Comparison of ENCODE assay signal across 8 cellular contexts in genomic region chr1:112716133-112716720, GRCh38. TPM values are rescaled to one million over a fixed set of nuclear protein-coding genes. Genes with fewer than 3 reads are reported as not detected.
DNase-seq lines count a peak whose midpoint lies in the region; ATAC-seq, FAIRE-seq and TF ChIP-seq lines count a peak whose summit lies in the region.

No MANE protein-coding gene starts in this region.

- 17% methylated on average over 13 of the region's 13 CpGs for WGBS in HepG2 (ENCODE audit: low lambda C conversion rate)

- CTCF ChIA-PET in HepG2 (lab: Yijun Ruan, JAX; ENCODE audit: low intra/inter-chr PET ratio, low total read pairs): interaction anchor here (0.8 to 1.9 kb wide), 6 partner anchors 87 to 327 kb away, joined by 3 to 37 read pairs (median 3); no protein-coding TSS in a partner anchor

- ATAC-seq in HG03354 (IDR thresholded peaks at IDR 0.05; ENCODE audit: poor library complexity, severe bottlenecking, unreplicated experiment) (peak; percentile 28), HepG2 (peak; percentile 85), GM18519 (IDR thresholded peaks at IDR 0.05; ENCODE audit: low FRiP score, unreplicated experiment) (no peak)

- peak; percentile 82 for FAIRE-seq in HepG2 (lab: Jason Lieb, UNC)

- no peaks in the 10 kb centered on the region for H3K79me2 ChIP-seq in HepG2 (ENCODE audit: insufficient read depth, low read length)

- intact Hi-C loops in activated CD4-positive, alpha-beta T cell treated with anti-CD3 and anti-CD28 coated beads, Interleukin-2, amount 10 ng/mL, durations not matched to agents 24 days and 14 days (cut with micrococcal nuclease): loop anchor here (1.0 to 5.0 kb wide), 7 partner anchors 9 to 961 kb away; partner anchors contain the start of genes LRIG2, RHOC and SLC16A1
- intact Hi-C loops in HepG2 (cut with micrococcal nuclease; ENCODE audit: unreplicated experiment): loop anchor here (1.0 to 5.0 kb wide), 4 partner anchors 88 to 326 kb away; partner anchors contain the start of gene SLC16A1

- H3K27me3 ChIP-seq in HepG2 (ENCODE audit: control insufficient read depth in 1 of 2, insufficient read depth in 2 of 2, low read length in 2 of 2): peaks cover 9 to 58% of the 10 kb centered on the region in 2 experiments

- H3K4me1 Mint-ChIP-seq in activated CD4-positive, alpha-beta T cell treated with anti-CD3 and anti-CD28 coated beads, Interleukin-2, amount 10 ng/mL, durations not matched to agents 24 days and 14 days: peaks cover 27% of the 10 kb centered on the region

- H3K27ac Mint-ChIP-seq in activated CD4-positive, alpha-beta T cell treated with anti-CD3 and anti-CD28 coated beads, Interleukin-2, amount 10 ng/mL, durations not matched to agents 24 days and 14 days: no peak overlapping the region

- peaks cover 39% of the 10 kb centered on the region for H3K27me3 Mint-ChIP-seq in activated CD4-positive, alpha-beta T cell treated with anti-CD3 and anti-CD28 coated beads, Interleukin-2, amount 10 ng/mL, durations not matched to agents 24 days and 14 days

- POLR2A ChIA-PET in HepG2 (lab: Yijun Ruan, JAX): interaction anchor here (1.0 to 1.9 kb wide), 6 partner anchors 11 to 356 kb away, joined by 4 to 15 read pairs (median 6); partner anchors contain the start of gene MOV10

- in situ Hi-C loops in HepG2 (cut with HindIII; ENCODE audit: extremely low pct_ligation_motif_present, low pct_unique_long_range_greater_than_20kb): loop anchor here (5.0 to 25.0 kb wide), 2 partner anchors 91 to 321 kb away; no protein-coding TSS in a partner anchor

- TF ChIP-seq CTCF in GM12801 (IDR thresholded peaks at IDR 0.05; ENCODE audit: extremely low read depth, insufficient read length): peak; percentile 77
- TF ChIP-seq CTCF in HepG2 (CRISPR knock-in tag; IDR thresholded peaks at IDR 0.05): peak; percentile 97

- H3K36me3 Mint-ChIP-seq in activated CD4-positive, alpha-beta T cell treated with anti-CD3 and anti-CD28 coated beads, Interleukin-2, amount 10 ng/mL, durations not matched to agents 24 days and 14 days (ENCODE audit: low read depth): no peaks in the 10 kb centered on the region

- peak overlapping the region; percentile 97 for H3K4me2 ChIP-seq in HepG2 (ENCODE audit: low read depth, low read length)

- H4K20me1 ChIP-seq in HepG2 (ENCODE audit: insufficient read depth, low read length): peaks cover 5% of the 10 kb centered on the region; the same call in 1 of the 2 replicates

- DNase-seq in NCI-H510A treated with DMSO at 0.1 percent for 48 hours (lab: John Stamatoyannopoulos, UW): peak; percentile 94
- DNase-seq in activated CD4-positive, alpha-beta T cell treated with anti-CD3 and anti-CD28 coated beads, Interleukin-2, amount 10 ng/mL, durations not matched to agents 24 days and 14 days: peak; percentile 94
- peak; percentile 97 for DNase-seq in dermis blood vessel endothelial cell
- peak; percentile 77 for DNase-seq in HepG2 (ENCODE audit: low spot score)
- peak; percentile 78 for DNase-seq in stimulated activated CD4-positive, alpha-beta T cell treated with anti-CD3 and anti-CD28 coated beads, Interleukin-1b, Interleukin-23, amount 100 ng/mL, for 48 hours

- H3K9me3 ChIP-seq in HepG2 (ENCODE audit: low read length): no peaks in the 10 kb centered on the region

- peak overlapping the region; percentile 58 to 75 (median 59) for H3K4me3 ChIP-seq in HepG2 (replicated peaks in 1 of 3; ENCODE audit: insufficient read depth in 1 of 3, low read depth in 2 of 3, low read length in 3 of 3)

- H2AFZ ChIP-seq in HepG2 (ENCODE audit: low read length): peak overlapping the region; percentile 45

- TF ChIP-seq RAD21 in HepG2 (CRISPR knock-in tag; IDR thresholded peaks at IDR 0.05): peak; percentile 88

- H3K9me3 Mint-ChIP-seq in activated CD4-positive, alpha-beta T cell treated with anti-CD3 and anti-CD28 coated beads, Interleukin-2, amount 10 ng/mL, durations not matched to agents 24 days and 14 days: no peaks in the 10 kb centered on the region

- no peak for TF ChIP-seq POLR2A in HepG2 (IDR thresholded peaks at IDR 0.05; ENCODE audit: insufficient read depth in 1 of 2, low read depth in 2 of 2, low read length in 2 of 2)

- no peaks in the 10 kb centered on the region for H3K36me3 ChIP-seq in HepG2 (replicated peaks in 1 of 2; ENCODE audit: control insufficient read depth in 1 of 2, insufficient read depth in 2 of 2, low read length in 2 of 2)

- no TSS peak for BruUV-seq in HepG2 (replicated peaks; lab: Mats Ljungman, UMichigan)

- no peak for TF ChIP-seq EP300 in HepG2 (IDR thresholded peaks at IDR 0.05; ENCODE audit: low read depth in 2 of 2, low read length in 2 of 2)
- TF ChIP-seq EP300 in HepG2 (CRISPR knock-in tag; IDR thresholded peaks at IDR 0.05; ENCODE audit: borderline replicate concordance): no peak

- peaks cover 30% of the 10 kb centered on the region for H3K4me1 ChIP-seq in HepG2 (ENCODE audit: insufficient read depth, low read length)

- peak overlapping the region; percentile 89 for H3K4me3 Mint-ChIP-seq in activated CD4-positive, alpha-beta T cell treated with anti-CD3 and anti-CD28 coated beads, Interleukin-2, amount 10 ng/mL, durations not matched to agents 24 days and 14 days

- no peak overlapping the region for H3K27ac ChIP-seq in HepG2 (ENCODE audit: extremely low read length, insufficient read depth, low read length)

- peak overlapping the region; percentile 24 for H3K9ac ChIP-seq in HepG2 (ENCODE audit: insufficient read depth, low read depth, low read length)

RNA-seq across cellular contexts. Expression of gene PPM1J, which starts 1.1 kb away (rescaled TPM):
- total RNA-seq in activated CD4-positive, alpha-beta T cell treated with anti-CD3 and anti-CD28 coated beads, Interleukin-2, amount 10 ng/mL, durations not matched to agents 24 days and 14 days: 1.2 and 1.4 TPM in 2 replicates
- 0.68 and 0.74 TPM in 2 replicates for total RNA-seq in dermis blood vessel endothelial cell
- 0.07 TPM in 1 of 2 replicates, not detected in the other for total RNA-seq in HepG2 (2016; rRNA removed; fragmentation: Illumina TruSeq; extraction: Trizol)
- total RNA-seq in HepG2 (2016; cell fraction: cytosol; rRNA removed; fragmentation: Illumina TruSeq; extraction: Trizol; ENCODE audit: low read depth): not detected in 2 replicates
- 0.09 and 0.11 TPM in 2 replicates for total RNA-seq in HepG2 (2016; cell fraction: insoluble cytoplasmic fraction; rRNA removed; fragmentation: Illumina TruSeq; extraction: Trizol)
- 0.12 TPM in 1 of 2 replicates, not detected in the other for total RNA-seq in HepG2 (2016; cell fraction: membrane; rRNA removed; fragmentation: Illumina TruSeq; extraction: Trizol)
- not detected in 2 replicates for total RNA-seq in HepG2 (2016; cell fraction: nucleus; rRNA removed; fragmentation: Illumina TruSeq; extraction: Trizol)
- 0.22 and 0.50 TPM in 2 replicates for polyA plus RNA-seq in HepG2 (2011; rRNA removed)
- 0.36 and 0.40 TPM in 2 replicates for polyA plus RNA-seq in HepG2 (2011; cell fraction: cytosol; rRNA removed)
- 1.2 TPM in 2 replicates for polyA plus RNA-seq in HepG2 (2011; cell fraction: nucleus; rRNA removed)
- 0.32 and 0.37 TPM in 2 replicates for polyA plus RNA-seq in HepG2 (2012)
- not detected in 2 replicates for polyA plus RNA-seq in HepG2 (2016; cell fraction: cytosol; fragmentation: Illumina TruSeq; extraction: Trizol; ENCODE audit: low read depth)
- polyA plus RNA-seq in HepG2 (2016; cell fraction: insoluble cytoplasmic fraction; fragmentation: Illumina TruSeq; extraction: Trizol; ENCODE audit: low read depth): not detected in 2 replicates
- 0.09 TPM in 1 of 2 replicates, not detected in the other for polyA plus RNA-seq in HepG2 (2016; cell fraction: membrane; fragmentation: Illumina TruSeq; extraction: Trizol; ENCODE audit: low read depth)
- polyA plus RNA-seq in HepG2 (2016; cell fraction: nucleus; fragmentation: Illumina TruSeq; extraction: Trizol; ENCODE audit: insufficient read depth, low read depth): not detected in 2 replicates
- 0.30 and 0.49 TPM in 2 replicates for polyA minus RNA-seq in HepG2 (2011; rRNA and poly(A)+ RNA removed; ENCODE audit: low replicate concordance)
- polyA minus RNA-seq in HepG2 (2011; cell fraction: cytosol; rRNA and poly(A)+ RNA removed): not detected in 2 replicates
- polyA minus RNA-seq in HepG2 (2011; cell fraction: nucleus; rRNA and poly(A)+ RNA removed): not detected in 2 replicates

RNA-seq across cellular contexts. Expression of gene RHOC, which starts 9.3 kb away (rescaled TPM):
- total RNA-seq in activated CD4-positive, alpha-beta T cell treated with anti-CD3 and anti-CD28 coated beads, Interleukin-2, amount 10 ng/mL, durations not matched to agents 24 days and 14 days: 48.5 and 53.4 TPM in 2 replicates
- total RNA-seq in dermis blood vessel endothelial cell (579 and 920 TPM in 2 replicates), HepG2 (2016; rRNA removed; fragmentation: Illumina TruSeq; extraction: Trizol) (64.3 and 67.4 TPM in 2 replicates)
- 40.7 and 41.9 TPM in 2 replicates for total RNA-seq in HepG2 (2016; cell fraction: cytosol; rRNA removed; fragmentation: Illumina TruSeq; extraction: Trizol; ENCODE audit: low read depth)
- 68.8 and 78.0 TPM in 2 replicates for total RNA-seq in HepG2 (2016; cell fraction: insoluble cytoplasmic fraction; rRNA removed; fragmentation: Illumina TruSeq; extraction: Trizol)
- 52.1 and 54.9 TPM in 2 replicates for total RNA-seq in HepG2 (2016; cell fraction: membrane; rRNA removed; fragmentation: Illumina TruSeq; extraction: Trizol)
- total RNA-seq in HepG2 (2016; cell fraction: nucleus; rRNA removed; fragmentation: Illumina TruSeq; extraction: Trizol): 31.5 and 32.7 TPM in 2 replicates
- polyA plus RNA-seq in HepG2 (2011; rRNA removed): 182 and 203 TPM in 2 replicates
- polyA plus RNA-seq in HepG2 (2011; cell fraction: cytosol; rRNA removed): 242 and 267 TPM in 2 replicates
- polyA plus RNA-seq in HepG2 (2011; cell fraction: nucleus; rRNA removed): 113 and 161 TPM in 2 replicates
- polyA plus RNA-seq in HepG2 (2012): 110 and 146 TPM in 2 replicates
- polyA plus RNA-seq in HepG2 (2016; cell fraction: cytosol; fragmentation: Illumina TruSeq; extraction: Trizol; ENCODE audit: low read depth): 46.2 and 50.8 TPM in 2 replicates
- 85.4 and 98.1 TPM in 2 replicates for polyA plus RNA-seq in HepG2 (2016; cell fraction: insoluble cytoplasmic fraction; fragmentation: Illumina TruSeq; extraction: Trizol; ENCODE audit: low read depth)
- polyA plus RNA-seq in HepG2 (2016; cell fraction: membrane; fragmentation: Illumina TruSeq; extraction: Trizol; ENCODE audit: low read depth): 52.0 and 55.8 TPM in 2 replicates
- 65.0 and 66.7 TPM in 2 replicates for polyA plus RNA-seq in HepG2 (2016; cell fraction: nucleus; fragmentation: Illumina TruSeq; extraction: Trizol; ENCODE audit: insufficient read depth, low read depth)
- 93.1 and 215 TPM in 2 replicates for polyA minus RNA-seq in HepG2 (2011; rRNA and poly(A)+ RNA removed; ENCODE audit: low replicate concordance)
- 55.3 and 74.0 TPM in 2 replicates for polyA minus RNA-seq in HepG2 (2011; cell fraction: cytosol; rRNA and poly(A)+ RNA removed)
- 47.8 and 64.6 TPM in 2 replicates for polyA minus RNA-seq in HepG2 (2011; cell fraction: nucleus; rRNA and poly(A)+ RNA removed)

RNA-seq across cellular contexts. Expression of gene MOV10, which starts 41.8 kb away (rescaled TPM):
- total RNA-seq in activated CD4-positive, alpha-beta T cell treated with anti-CD3 and anti-CD28 coated beads, Interleukin-2, amount 10 ng/mL, durations not matched to agents 24 days and 14 days: 70.7 and 76.7 TPM in 2 replicates
- total RNA-seq in dermis blood vessel endothelial cell (62.8 and 85.2 TPM in 2 replicates), HepG2 (2016; rRNA removed; fragmentation: Illumina TruSeq; extraction: Trizol) (38.0 and 56.4 TPM in 2 replicates)
- total RNA-seq in HepG2 (2016; cell fraction: cytosol; rRNA removed; fragmentation: Illumina TruSeq; extraction: Trizol; ENCODE audit: low read depth): 8.9 and 12.9 TPM in 2 replicates
- 38.3 and 56.0 TPM in 2 replicates for total RNA-seq in HepG2 (2016; cell fraction: insoluble cytoplasmic fraction; rRNA removed; fragmentation: Illumina TruSeq; extraction: Trizol)
- 16.5 and 18.1 TPM in 2 replicates for total RNA-seq in HepG2 (2016; cell fraction: membrane; rRNA removed; fragmentation: Illumina TruSeq; extraction: Trizol)
- total RNA-seq in HepG2 (2016; cell fraction: nucleus; rRNA removed; fragmentation: Illumina TruSeq; extraction: Trizol): 73.8 and 86.8 TPM in 2 replicates
- 58.2 and 70.6 TPM in 2 replicates for polyA plus RNA-seq in HepG2 (2011; rRNA removed)
- 29.1 and 29.4 TPM in 2 replicates for polyA plus RNA-seq in HepG2 (2011; cell fraction: cytosol; rRNA removed)
- polyA plus RNA-seq in HepG2 (2011; cell fraction: nucleus; rRNA removed): 312 and 401 TPM in 2 replicates
- 49.6 and 55.9 TPM in 2 replicates for polyA plus RNA-seq in HepG2 (2012)
- polyA plus RNA-seq in HepG2 (2016; cell fraction: cytosol; fragmentation: Illumina TruSeq; extraction: Trizol; ENCODE audit: low read depth): 11.5 and 13.4 TPM in 2 replicates
- polyA plus RNA-seq in HepG2 (2016; cell fraction: insoluble cytoplasmic fraction; fragmentation: Illumina TruSeq; extraction: Trizol; ENCODE audit: low read depth): 53.0 and 64.1 TPM in 2 replicates
- polyA plus RNA-seq in HepG2 (2016; cell fraction: membrane; fragmentation: Illumina TruSeq; extraction: Trizol; ENCODE audit: low read depth): 20.2 and 20.9 TPM in 2 replicates
- polyA plus RNA-seq in HepG2 (2016; cell fraction: nucleus; fragmentation: Illumina TruSeq; extraction: Trizol; ENCODE audit: insufficient read depth, low read depth): 253 and 261 TPM in 2 replicates
- polyA minus RNA-seq in HepG2 (2011; rRNA and poly(A)+ RNA removed; ENCODE audit: low replicate concordance): 73.5 and 79.2 TPM in 2 replicates
- 22.2 and 39.1 TPM in 2 replicates for polyA minus RNA-seq in HepG2 (2011; cell fraction: cytosol; rRNA and poly(A)+ RNA removed)
- polyA minus RNA-seq in HepG2 (2011; cell fraction: nucleus; rRNA and poly(A)+ RNA removed): 92.0 and 96.2 TPM in 2 replicates
